In genomic region chr3:170359178-170359704, GRCh38 we compare ENCODE assay signal across 8 cellular contexts. TPM values are rescaled to one million over a fixed set of nuclear protein-coding genes. Genes with fewer than 3 reads are reported as not detected.
DNase-seq lines count a peak whose midpoint lies in the region; ATAC-seq and TF ChIP-seq lines count a peak whose summit lies in the region.

No MANE protein-coding gene starts in this region.

- H3K4me1 Mint-ChIP-seq in type B pancreatic cell (ENCODE audit: unreplicated experiment): peaks cover 33% of the 10 kb centered on the region

- H3K36me3 ChIP-seq in cardiac muscle cell (peaks cover 5% of the 10 kb centered on the region), right lobe of liver (no peaks in the 10 kb centered on the region)

- no peak for DNase-seq in cardiac muscle cell (ENCODE audit: low read depth in 1 of 2, low spot score in 1 of 2)
- DNase-seq in Right ventricle myocardium superior: no peak
- peak; percentile 37 for DNase-seq in astrocyte of the spinal cord (ENCODE audit: low read depth, low spot score)
- no peak for DNase-seq in right lobe of liver
- no peak for DNase-seq in type B pancreatic cell (ENCODE audit: extremely low spot score, unreplicated experiment)
- no peak for DNase-seq in NCI-H2227 treated with DMSO at 0.1 percent for 48 hours (lab: John Stamatoyannopoulos, UW)
- no peak for DNase-seq in germinal center (ENCODE audit: low spot score)

- H3K27ac Mint-ChIP-seq in type B pancreatic cell: peak overlapping the region; percentile 92

- peaks cover 28% of the 10 kb centered on the region for H3K4me1 ChIP-seq in cardiac muscle cell (ENCODE audit: low read depth)
- peaks cover 0 to 9% (median 2%) of the 10 kb centered on the region in 4 donors for H3K4me1 ChIP-seq in right lobe of liver

- H3K4me3 ChIP-seq in cardiac muscle cell: peak overlapping the region; percentile 96
- H3K4me3 ChIP-seq in astrocyte of the spinal cord (ENCODE audit: low read depth, low read length): peak overlapping the region; percentile 87
- peak overlapping the region in 2 of 3 donors; percentile 12 to 96 for H3K4me3 ChIP-seq in right lobe of liver

- H3K27me3 ChIP-seq in cardiac muscle cell (no peaks in the 10 kb centered on the region), right lobe of liver (no peaks in the 10 kb centered on the region)

- H3K4me3 Mint-ChIP-seq in type B pancreatic cell: peak overlapping the region; percentile 92

- no peak for TF ChIP-seq POLR2A in right lobe of liver (IDR thresholded peaks at IDR 0.05)

- no peaks in the 10 kb centered on the region for H3K27me3 Mint-ChIP-seq in type B pancreatic cell

- no peak for TF ChIP-seq CTCF in cardiac muscle cell (IDR thresholded peaks at IDR 0.05; ENCODE audit: low read depth, low read length)
- TF ChIP-seq CTCF in astrocyte of the spinal cord (IDR thresholded peaks at IDR 0.05; ENCODE audit: low read depth, low read length): no peak
- TF ChIP-seq CTCF in right lobe of liver (IDR thresholded peaks at IDR 0.05): no peak
- TF ChIP-seq CTCF in type B pancreatic cell (conservative IDR thresholded peaks at IDR 0.05): no peak

- no peak for ATAC-seq in Right ventricle myocardium superior (ENCODE audit: poor library complexity)
- no peak for ATAC-seq in right lobe of liver
- no peak for ATAC-seq in HG03095 (IDR thresholded peaks at IDR 0.05; ENCODE audit: unreplicated experiment)

- H3K9me3 Mint-ChIP-seq in type B pancreatic cell: no peaks in the 10 kb centered on the region

- no peaks in the 10 kb centered on the region for H3K9me3 ChIP-seq in cardiac muscle cell (ENCODE audit: low read depth)
- no peaks in the 10 kb centered on the region for H3K9me3 ChIP-seq in right lobe of liver

- H3K36me3 Mint-ChIP-seq in type B pancreatic cell: peaks cover 26% of the 10 kb centered on the region

- in situ Hi-C loops in astrocyte of the spinal cord (cut with HindIII; ENCODE audit: low sequenced_read_pairs): no loop called here

- H3K27ac ChIP-seq in cardiac muscle cell (peak overlapping the region; percentile 99), right lobe of liver (peak overlapping the region in 1 of 3 donors; percentile 95)

- 33% methylated on average over 20 of the region's 20 CpGs for WGBS in right lobe of liver (ENCODE audit: insufficient coverage, low coverage, low lambda C conversion rate, missing lambda C conversion rate)

- intact Hi-C loops in Right ventricle myocardium superior (cut with DNase I) (loop anchor here (5.0 kb wide), 1 partner anchor 47 kb away; no protein-coding TSS in a partner anchor), right lobe of liver (cut with DNase I) (no loop called here)

RNA-seq across cellular contexts. Expression of gene SKIL, which starts 1.7 kb away (rescaled TPM):
- 27.9 and 42.8 TPM in 2 replicates for total RNA-seq in cardiac muscle cell
- 11.9 and 17.1 TPM in 2 replicates for polyA plus RNA-seq in cardiac muscle cell
- 14.7 TPM for total RNA-seq in Right ventricle myocardium superior
- 10 to 100 TPM; 14.1 to 29.1 (median 21.3) TPM for total RNA-seq in right lobe of liver
- 28.1 and 35.7 TPM in 2 replicates for total RNA-seq in type B pancreatic cell (ENCODE audit: low replicate concordance)

RNA-seq across cellular contexts. Expression of gene CLDN11, which starts 59.4 kb away (rescaled TPM):
- total RNA-seq in cardiac muscle cell (0.09 and 0.35 TPM in 2 replicates), Right ventricle myocardium superior (2.6 TPM), right lobe of liver (1 to 10 TPM in 5 of 6 experiments, under 1 TPM in 1; 0.97 to 5.0 (median 1.5) TPM), type B pancreatic cell (ENCODE audit: low replicate concordance) (4.7 and 86.8 TPM in 2 replicates)
- polyA plus RNA-seq in cardiac muscle cell: 0.16 TPM in 1 of 2 replicates, not detected in the other
